ENCODE assay signal across 2 cellular contexts in the genomic region with DNA sequence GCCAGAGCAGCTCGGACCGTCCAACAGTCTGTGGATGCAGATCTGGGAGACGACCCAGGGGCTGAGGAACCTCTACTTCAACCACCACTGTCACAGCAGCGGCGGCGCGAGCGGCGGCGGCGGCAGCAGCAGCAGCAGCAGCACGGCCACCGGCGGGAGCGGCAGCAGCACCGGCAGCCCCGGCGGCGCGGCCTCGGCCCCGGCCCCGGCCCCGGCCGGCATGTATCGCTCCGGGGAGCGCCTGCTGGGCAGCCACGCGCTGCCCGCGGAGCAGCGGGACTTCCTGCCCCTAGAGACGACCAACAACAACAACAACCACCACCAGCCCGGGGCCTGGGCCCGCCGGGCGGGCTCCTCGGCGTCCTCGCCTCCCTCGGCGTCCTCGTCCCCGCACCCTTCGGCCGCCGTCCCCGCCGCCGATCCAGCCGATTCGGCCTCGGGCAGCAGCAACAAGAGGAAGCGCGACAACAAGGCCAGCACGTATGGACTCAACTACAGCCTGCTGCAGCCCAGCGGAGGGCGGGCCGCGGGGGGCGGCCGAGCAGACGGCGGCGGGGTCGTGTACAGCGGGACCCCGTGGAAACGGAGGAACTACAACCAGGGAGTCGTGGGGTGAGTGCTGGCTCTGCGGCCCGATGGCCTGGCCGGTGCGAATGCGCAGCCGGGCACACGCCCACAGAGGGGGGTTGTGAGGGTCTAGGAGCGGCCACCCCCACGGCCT.
TF ChIP-seq lines count a peak whose summit lies in the region.

No MANE protein-coding gene starts in this region.

TF ChIP-seq in HCT116, 20 proteins besides CTCF, POLR2A, EP300 and RAD21 (continued from another document):
- TF ChIP-seq FOSL1 (IDR thresholded peaks at IDR 0.05; ENCODE audit: low read depth) = no peak
- no peak for TF ChIP-seq ZNF274 (IDR thresholded peaks at IDR 0.05; ENCODE audit: low read depth, low read length)
- TF ChIP-seq CEBPB (IDR thresholded peaks at IDR 0.05; ENCODE audit: low read depth) = no peak
- no peak for TF ChIP-seq JUND (IDR thresholded peaks at IDR 0.05)
- TF ChIP-seq, protein P1, sequence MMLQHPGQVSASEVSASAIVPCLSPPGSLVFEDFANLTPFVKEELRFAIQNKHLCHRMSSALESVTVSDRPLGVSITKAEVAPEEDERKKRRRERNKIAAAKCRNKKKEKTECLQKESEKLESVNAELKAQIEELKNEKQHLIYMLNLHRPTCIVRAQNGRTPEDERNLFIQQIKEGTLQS (IDR thresholded peaks at IDR 0.05) = no peak
- TF ChIP-seq, protein P2, sequence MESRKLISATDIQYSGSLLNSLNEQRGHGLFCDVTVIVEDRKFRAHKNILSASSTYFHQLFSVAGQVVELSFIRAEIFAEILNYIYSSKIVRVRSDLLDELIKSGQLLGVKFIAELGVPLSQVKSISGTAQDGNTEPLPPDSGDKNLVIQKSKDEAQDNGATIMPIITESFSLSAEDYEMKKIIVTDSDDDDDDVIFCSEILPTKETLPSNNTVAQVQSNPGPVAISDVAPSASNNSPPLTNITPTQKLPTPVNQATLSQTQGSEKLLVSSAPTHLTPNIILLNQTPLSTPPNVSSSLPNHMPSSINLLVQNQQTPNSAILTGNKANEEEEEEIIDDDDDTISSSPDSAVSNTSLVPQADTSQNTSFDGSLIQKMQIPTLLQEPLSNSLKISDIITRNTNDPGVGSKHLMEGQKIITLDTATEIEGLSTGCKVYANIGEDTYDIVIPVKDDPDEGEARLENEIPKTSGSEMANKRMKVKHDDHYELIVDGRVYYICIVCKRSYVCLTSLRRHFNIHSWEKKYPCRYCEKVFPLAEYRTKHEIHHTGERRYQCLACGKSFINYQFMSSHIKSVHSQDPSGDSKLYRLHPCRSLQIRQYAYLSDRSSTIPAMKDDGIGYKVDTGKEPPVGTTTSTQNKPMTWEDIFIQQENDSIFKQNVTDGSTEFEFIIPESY (IDR thresholded peaks at IDR 0.05; ENCODE audit: extremely low read depth, insufficient replicate concordance, low read length) = no peak
- no peak for TF ChIP-seq ELF1 (IDR thresholded peaks at IDR 0.05; ENCODE audit: borderline replicate concordance, low read depth)
- TF ChIP-seq SP1 (IDR thresholded peaks at IDR 0.05; ENCODE audit: low read depth) = no peak

TF ChIP-seq in K562, 482 proteins besides CTCF, POLR2A, EP300 and RAD21 (continued from another document):
- TF ChIP-seq, protein P3, sequence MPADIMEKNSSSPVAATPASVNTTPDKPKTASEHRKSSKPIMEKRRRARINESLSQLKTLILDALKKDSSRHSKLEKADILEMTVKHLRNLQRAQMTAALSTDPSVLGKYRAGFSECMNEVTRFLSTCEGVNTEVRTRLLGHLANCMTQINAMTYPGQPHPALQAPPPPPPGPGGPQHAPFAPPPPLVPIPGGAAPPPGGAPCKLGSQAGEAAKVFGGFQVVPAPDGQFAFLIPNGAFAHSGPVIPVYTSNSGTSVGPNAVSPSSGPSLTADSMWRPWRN (IDR thresholded peaks at IDR 0.05; ENCODE audit: low read depth) = no peak
- TF ChIP-seq ZNF79 (CRISPR knock-in tag; IDR thresholded peaks at IDR 0.05; ENCODE audit: low read depth) (no peak), RBBP5 (IDR thresholded peaks at IDR 0.05; ENCODE audit: borderline replicate concordance, insufficient read depth, low read length, poor library complexity, severe bottlenecking) (peak; percentile 87), SPI1 (IDR thresholded peaks at IDR 0.05; ENCODE audit: borderline replicate concordance, low read depth, low read length) (0 out of 2 replicates have a peak, but pooled peaks have one; percentile 6), CBFB (CRISPR knock-in tag; IDR thresholded peaks at IDR 0.05) (no peak), ZFX (CRISPR knock-in tag; IDR thresholded peaks at IDR 0.05) (peak; percentile 66), FOXK2 (conservative IDR thresholded peaks at IDR 0.05 in 1 of 2, IDR thresholded peaks at IDR 0.05 in 1 of 2; ENCODE audit: low read depth in 2 of 2) (peak; percentile 14 to 20; a peak in 1 of 4 replicates), EP400 (IDR thresholded peaks at IDR 0.05) (no peak), RBFOX2 (IDR thresholded peaks at IDR 0.05; ENCODE audit: low read depth, low read length) (peak; percentile 67), SIN3A (IDR thresholded peaks at IDR 0.05; ENCODE audit: borderline replicate concordance in 2 of 2, control insufficient read depth in 1 of 2, low read depth in 2 of 2, low read length in 2 of 2) (peak; percentile 5 to 19; a peak in 1 of 4 replicates), NRF1 (conservative IDR thresholded peaks at IDR 0.05 in 1 of 2, IDR thresholded peaks at IDR 0.05 in 1 of 2) (peak; percentile 19 to 42; a peak in 3 of 4 replicates), CCNT2 (IDR thresholded peaks at IDR 0.05; ENCODE audit: borderline replicate concordance, extremely low read depth, insufficient read length, low read depth, low read length) (peak; percentile 14), POLR2AphosphoS5 (IDR thresholded peaks at IDR 0.05; ENCODE audit: control insufficient read depth, insufficient read depth, low read depth, low read length) (no peak), NONO (IDR thresholded peaks at IDR 0.05; ENCODE audit: low read depth in 2 of 2, low read length in 1 of 2) (0 out of 4 replicates have a peak, but pooled peaks of 1 of the 2 experiments have one; percentile 22), SMARCC2 (IDR thresholded peaks at IDR 0.05; ENCODE audit: low read depth) (no peak), FOXJ2 (tag; IDR thresholded peaks at IDR 0.05) (0 out of 2 replicates have a peak, but pooled peaks have one; percentile 44), RBM25 (IDR thresholded peaks at IDR 0.05; ENCODE audit: low read depth, low read length, severe bottlenecking) (peak; percentile 73), PCBP1 (IDR thresholded peaks at IDR 0.05; ENCODE audit: low read depth, low read length, poor library complexity, severe bottlenecking) (peak; percentile 46), RB1 (IDR thresholded peaks at IDR 0.05; ENCODE audit: low read depth) (0 out of 2 replicates have a peak, but pooled peaks have one; percentile 9), IFI16 (CRISPR knock-in tag; IDR thresholded peaks at IDR 0.05) (no peak), NR4A1 (CRISPR knock-in tag; IDR thresholded peaks at IDR 0.05) (0 out of 2 replicates have a peak, but pooled peaks have one; percentile 18), NR4A1 (tag; IDR thresholded peaks at IDR 0.05) (no peak), SAFB (IDR thresholded peaks at IDR 0.05; ENCODE audit: borderline replicate concordance, low read depth, low read length) (0 out of 2 replicates have a peak, but pooled peaks have one; percentile 29), FOXK1 (CRISPR knock-in tag; IDR thresholded peaks at IDR 0.05; ENCODE audit: borderline replicate concordance) (0 out of 2 replicates have a peak, but pooled peaks have one; percentile 23), POLR2G (IDR thresholded peaks at IDR 0.05; ENCODE audit: low read depth, low read length) (peak; percentile 44; the same call in 1 of the 2 replicates), KDM5B (IDR thresholded peaks at IDR 0.05; ENCODE audit: insufficient replicate concordance, low read depth, low read length) (peak; percentile 25), CXXC5 (CRISPR knock-in tag; IDR thresholded peaks at IDR 0.05) (peak; percentile 56), RBM34 (IDR thresholded peaks at IDR 0.05; ENCODE audit: borderline replicate concordance, insufficient read depth, low read length) (0 out of 2 replicates have a peak, but pooled peaks have one; percentile 44), ETV5 (CRISPR knock-in tag; IDR thresholded peaks at IDR 0.05; ENCODE audit: low read depth) (0 out of 2 replicates have a peak, but pooled peaks have one; percentile 26), ZC3H4 (CRISPR knock-in tag; IDR thresholded peaks at IDR 0.05; ENCODE audit: borderline replicate concordance) (peak; percentile 85; the same call in 1 of the 2 replicates), ZNF24 (IDR thresholded peaks at IDR 0.05) (0 out of 2 replicates have a peak, but pooled peaks have one; percentile 2), HMGN3 (IDR thresholded peaks at IDR 0.05; ENCODE audit: borderline replicate concordance, extremely low read depth, insufficient read length, low read depth, low read length) (peak; percentile 28)
- TF ChIP-seq, protein P4, sequence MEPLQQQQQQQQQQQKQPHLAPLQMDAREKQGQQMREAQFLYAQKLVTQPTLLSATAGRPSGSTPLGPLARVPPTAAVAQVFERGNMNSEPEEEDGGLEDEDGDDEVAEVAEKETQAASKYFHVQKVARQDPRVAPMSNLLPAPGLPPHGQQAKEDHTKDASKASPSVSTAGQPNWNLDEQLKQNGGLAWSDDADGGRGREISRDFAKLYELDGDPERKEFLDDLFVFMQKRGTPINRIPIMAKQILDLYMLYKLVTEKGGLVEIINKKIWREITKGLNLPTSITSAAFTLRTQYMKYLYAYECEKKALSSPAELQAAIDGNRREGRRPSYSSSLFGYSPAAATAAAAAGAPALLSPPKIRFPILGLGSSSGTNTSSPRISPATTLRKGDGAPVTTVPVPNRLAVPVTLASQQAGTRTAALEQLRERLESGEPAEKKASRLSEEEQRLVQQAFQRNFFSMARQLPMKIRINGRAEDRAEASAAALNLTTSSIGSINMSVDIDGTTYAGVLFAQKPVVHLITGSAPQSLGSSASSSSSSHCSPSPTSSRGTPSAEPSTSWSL (CRISPR knock-in tag; IDR thresholded peaks at IDR 0.05; ENCODE audit: borderline replicate concordance) = no peak
- TF ChIP-seq, protein P5, sequence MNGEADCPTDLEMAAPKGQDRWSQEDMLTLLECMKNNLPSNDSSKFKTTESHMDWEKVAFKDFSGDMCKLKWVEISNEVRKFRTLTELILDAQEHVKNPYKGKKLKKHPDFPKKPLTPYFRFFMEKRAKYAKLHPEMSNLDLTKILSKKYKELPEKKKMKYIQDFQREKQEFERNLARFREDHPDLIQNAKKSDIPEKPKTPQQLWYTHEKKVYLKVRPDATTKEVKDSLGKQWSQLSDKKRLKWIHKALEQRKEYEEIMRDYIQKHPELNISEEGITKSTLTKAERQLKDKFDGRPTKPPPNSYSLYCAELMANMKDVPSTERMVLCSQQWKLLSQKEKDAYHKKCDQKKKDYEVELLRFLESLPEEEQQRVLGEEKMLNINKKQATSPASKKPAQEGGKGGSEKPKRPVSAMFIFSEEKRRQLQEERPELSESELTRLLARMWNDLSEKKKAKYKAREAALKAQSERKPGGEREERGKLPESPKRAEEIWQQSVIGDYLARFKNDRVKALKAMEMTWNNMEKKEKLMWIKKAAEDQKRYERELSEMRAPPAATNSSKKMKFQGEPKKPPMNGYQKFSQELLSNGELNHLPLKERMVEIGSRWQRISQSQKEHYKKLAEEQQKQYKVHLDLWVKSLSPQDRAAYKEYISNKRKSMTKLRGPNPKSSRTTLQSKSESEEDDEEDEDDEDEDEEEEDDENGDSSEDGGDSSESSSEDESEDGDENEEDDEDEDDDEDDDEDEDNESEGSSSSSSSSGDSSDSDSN (IDR thresholded peaks at IDR 0.05; ENCODE audit: borderline replicate concordance in 1 of 2, low read depth in 2 of 2, low read length in 2 of 2) = peak in 1 of 2 experiments; percentile 75; a peak in 1 of 4 replicates
- TF ChIP-seq, protein P6, sequence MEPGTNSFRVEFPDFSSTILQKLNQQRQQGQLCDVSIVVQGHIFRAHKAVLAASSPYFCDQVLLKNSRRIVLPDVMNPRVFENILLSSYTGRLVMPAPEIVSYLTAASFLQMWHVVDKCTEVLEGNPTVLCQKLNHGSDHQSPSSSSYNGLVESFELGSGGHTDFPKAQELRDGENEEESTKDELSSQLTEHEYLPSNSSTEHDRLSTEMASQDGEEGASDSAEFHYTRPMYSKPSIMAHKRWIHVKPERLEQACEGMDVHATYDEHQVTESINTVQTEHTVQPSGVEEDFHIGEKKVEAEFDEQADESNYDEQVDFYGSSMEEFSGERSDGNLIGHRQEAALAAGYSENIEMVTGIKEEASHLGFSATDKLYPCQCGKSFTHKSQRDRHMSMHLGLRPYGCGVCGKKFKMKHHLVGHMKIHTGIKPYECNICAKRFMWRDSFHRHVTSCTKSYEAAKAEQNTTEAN (CRISPR knock-in tag; IDR thresholded peaks at IDR 0.05) = no peak
- TF ChIP-seq, protein P7, sequence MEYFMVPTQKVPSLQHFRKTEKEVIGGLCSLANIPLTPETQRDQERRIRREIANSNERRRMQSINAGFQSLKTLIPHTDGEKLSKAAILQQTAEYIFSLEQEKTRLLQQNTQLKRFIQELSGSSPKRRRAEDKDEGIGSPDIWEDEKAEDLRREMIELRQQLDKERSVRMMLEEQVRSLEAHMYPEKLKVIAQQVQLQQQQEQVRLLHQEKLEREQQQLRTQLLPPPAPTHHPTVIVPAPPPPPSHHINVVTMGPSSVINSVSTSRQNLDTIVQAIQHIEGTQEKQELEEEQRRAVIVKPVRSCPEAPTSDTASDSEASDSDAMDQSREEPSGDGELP (CRISPR knock-in tag; IDR thresholded peaks at IDR 0.05; ENCODE audit: borderline replicate concordance) = peak; percentile 12; the same call in 1 of the 2 replicates
- TF ChIP-seq, protein P8, sequence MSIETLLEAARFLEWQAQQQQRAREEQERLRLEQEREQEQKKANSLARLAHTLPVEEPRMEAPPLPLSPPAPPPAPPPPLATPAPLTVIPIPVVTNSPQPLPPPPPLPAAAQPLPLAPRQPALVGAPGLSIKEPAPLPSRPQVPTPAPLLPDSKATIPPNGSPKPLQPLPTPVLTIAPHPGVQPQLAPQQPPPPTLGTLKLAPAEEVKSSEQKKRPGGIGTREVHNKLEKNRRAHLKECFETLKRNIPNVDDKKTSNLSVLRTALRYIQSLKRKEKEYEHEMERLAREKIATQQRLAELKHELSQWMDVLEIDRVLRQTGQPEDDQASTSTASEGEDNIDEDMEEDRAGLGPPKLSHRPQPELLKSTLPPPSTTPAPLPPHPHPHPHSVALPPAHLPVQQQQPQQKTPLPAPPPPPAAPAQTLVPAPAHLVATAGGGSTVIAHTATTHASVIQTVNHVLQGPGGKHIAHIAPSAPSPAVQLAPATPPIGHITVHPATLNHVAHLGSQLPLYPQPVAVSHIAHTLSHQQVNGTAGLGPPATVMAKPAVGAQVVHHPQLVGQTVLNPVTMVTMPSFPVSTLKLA (conservative IDR thresholded peaks at IDR 0.05) = peak in 1 of 2 experiments; percentile 29; a peak in 1 of 4 replicates
- TF ChIP-seq, protein P9, sequence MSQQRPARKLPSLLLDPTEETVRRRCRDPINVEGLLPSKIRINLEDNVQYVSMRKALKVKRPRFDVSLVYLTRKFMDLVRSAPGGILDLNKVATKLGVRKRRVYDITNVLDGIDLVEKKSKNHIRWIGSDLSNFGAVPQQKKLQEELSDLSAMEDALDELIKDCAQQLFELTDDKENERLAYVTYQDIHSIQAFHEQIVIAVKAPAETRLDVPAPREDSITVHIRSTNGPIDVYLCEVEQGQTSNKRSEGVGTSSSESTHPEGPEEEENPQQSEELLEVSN (IDR thresholded peaks at IDR 0.05; ENCODE audit: borderline replicate concordance in 1 of 2, extremely low read depth in 1 of 2, insufficient read depth in 1 of 2, insufficient read length in 1 of 2, low read depth in 1 of 2, low read length in 1 of 2, poor library complexity in 1 of 2, severe bottlenecking in 1 of 2) = peak in 1 of 2 experiments; percentile 11
